ENCODE assay signal across 8 cellular contexts in the genomic region with DNA sequence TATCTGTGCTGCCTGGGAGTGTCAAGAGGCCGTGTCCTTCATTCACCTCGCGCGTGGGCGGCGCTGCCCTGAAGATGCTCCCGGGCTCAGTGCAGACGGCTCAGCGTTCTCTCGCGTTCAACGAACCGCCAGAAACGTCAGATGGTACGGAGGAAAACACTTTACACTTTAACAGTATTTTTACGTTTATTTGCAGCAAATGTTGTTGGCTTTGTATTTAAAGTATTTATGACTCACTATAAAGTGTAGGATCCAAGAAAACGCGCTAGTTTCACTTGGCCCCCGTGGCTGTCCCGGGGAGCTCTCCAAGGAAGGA. TPM values are rescaled to one million over a fixed set of nuclear protein-coding genes. Genes with fewer than 3 reads are reported as not detected.
DNase-seq lines count a peak whose midpoint lies in the region; TF ChIP-seq lines count a peak whose summit lies in the region.

No MANE protein-coding gene starts in this region.

- H3K9me3 Mint-ChIP-seq in T-helper 2 cell treated with Interferon-gamma antibody and Interleukin-4, amounts not matched to agents 5 μg/mL and 100 μg/mL, for 36 hours, result peaks cover 13% of the 10 kb centered on the region

- H3K36me3 ChIP-seq in H7 (replicated peaks; ENCODE audit: control insufficient read depth, insufficient read depth, low read length), result no peaks in the 10 kb centered on the region

- peaks cover 56% of the 10 kb centered on the region for H3K36me3 Mint-ChIP-seq in T-helper 2 cell treated with Interferon-gamma antibody and Interleukin-4, amounts not matched to agents 5 μg/mL and 100 μg/mL, for 36 hours (ENCODE audit: low read depth)

- TF ChIP-seq CTCF in GM12865 (IDR thresholded peaks at IDR 0.05; ENCODE audit: insufficient read depth, low read depth, low read length, missing control alignments), result no peak
- TF ChIP-seq CTCF in HL-60 (IDR thresholded peaks at IDR 0.05; ENCODE audit: insufficient read depth, low read length), result no peak

- H3K27ac ChIP-seq in HL-60 (replicated peaks), result no peak overlapping the region

- DNase-seq in GM12865 (ENCODE audit: low read depth), result peak; percentile 76
- DNase-seq in HL-60 (ENCODE audit: low read depth in 1 of 2, low spot score in 1 of 2), result peak; percentile 25 to 27
- peak; percentile 67 for DNase-seq in T-helper 2 cell treated with Interferon-gamma antibody and Interleukin-4, amounts not matched to agents 5 μg/mL and 100 μg/mL, for 36 hours (ENCODE audit: low spot score)
- DNase-seq in anterior cingulate cortex (lab: John Stamatoyannopoulos, UW), result peak in 34 of 58 donors; percentile 7 to 68 (median 28)
- DNase-seq in iris pigment epithelial cell (ENCODE audit: low read depth), result peak; percentile 61
- peak; percentile 69 to 74 for DNase-seq in stimulated activated CD4-positive, alpha-beta T cell treated with anti-CD3 and anti-CD28 coated beads, Interleukin-2, amount 100 ng/mL, for 24 hours
- DNase-seq in H7, result no peak
- no peak for DNase-seq in GDM1 (lab: John Stamatoyannopoulos, UW)

- H3K4me1 Mint-ChIP-seq in T-helper 2 cell treated with Interferon-gamma antibody and Interleukin-4, amounts not matched to agents 5 μg/mL and 100 μg/mL, for 36 hours (ENCODE audit: low read depth), result peaks cover 32% of the 10 kb centered on the region

- no peaks in the 10 kb centered on the region for H3K27me3 ChIP-seq in HL-60 (ENCODE audit: insufficient read depth, poor library complexity, severe bottlenecking)
- no peaks in the 10 kb centered on the region for H3K27me3 ChIP-seq in H7 (ENCODE audit: control insufficient read depth, insufficient read depth, low read length)

- no peak overlapping the region for H3K27ac Mint-ChIP-seq in T-helper 2 cell treated with Interferon-gamma antibody and Interleukin-4, amounts not matched to agents 5 μg/mL and 100 μg/mL, for 36 hours

- no peak overlapping the region for H3K4me3 Mint-ChIP-seq in T-helper 2 cell treated with Interferon-gamma antibody and Interleukin-4, amounts not matched to agents 5 μg/mL and 100 μg/mL, for 36 hours

- H3K4me3 ChIP-seq in GM12865 (ENCODE audit: low read depth, low read length), result no peak overlapping the region
- H3K4me3 ChIP-seq in HL-60 (replicated peaks; ENCODE audit: insufficient read depth, low read length), result no peak overlapping the region
- H3K4me3 ChIP-seq in H7 (ENCODE audit: insufficient read depth, low read depth, low read length), result no peak overlapping the region; the same call in 1 of the 2 replicates

- H3K27me3 Mint-ChIP-seq in T-helper 2 cell treated with Interferon-gamma antibody and Interleukin-4, amounts not matched to agents 5 μg/mL and 100 μg/mL, for 36 hours (ENCODE audit: low read depth), result no peaks in the 10 kb centered on the region

RNA-seq across cellular contexts. Expression of a gene that starts 0.5 kb away (rescaled TPM):
- 28.3 and 38.6 TPM in 2 replicates for total RNA-seq in H7 (2014; rRNA removed; shearing (Covaris generic))

Comparison
In these comparisons a context has a peak if more than half of its experiments do, and no peak if none do; other contexts are left out.
1. DNase-seq: peak in GM12865 (single experiment), HL-60 (2 of 2), T-helper 2 cell treated with Interferon-gamma antibody and Interleukin-4, amounts not matched to agents 5 μg/mL and 100 μg/mL, for 36 hours (single experiment), anterior cingulate cortex (34 of 58), iris pigment epithelial cell (single experiment) and stimulated activated CD4-positive, alpha-beta T cell treated with anti-CD3 and anti-CD28 coated beads, Interleukin-2, amount 100 ng/mL, for 24 hours (2 of 2); none in H7 (single experiment) and GDM1 (single experiment).